9 cellular contexts compared by ENCODE assay signal in genomic region chr10:80407836-80408197, GRCh38. TPM values are rescaled to one million over a fixed set of nuclear protein-coding genes. Genes with fewer than 3 reads are reported as not detected.
DNase-seq lines count a peak whose midpoint lies in the region; ATAC-seq, FAIRE-seq and TF ChIP-seq lines count a peak whose summit lies in the region.
"Had no signal": no experiment of that assay in that cellular context is flagged by ENCODE, and none has a peak within 500 bp of the region (broad histone marks: within the 10 kb centered on the region; RNA-seq: fewer than 3 reads in every experiment).

No MANE protein-coding gene starts in this region.

- no peak for DNase-seq in T-helper 1 cell
- peak; percentile 51 to 55 for DNase-seq in stimulated activated CD8-positive, alpha-beta memory T cell treated with anti-CD3 and anti-CD28 coated beads, Interleukin-7, amount 100 ng/mL, for 4 hours (ENCODE audit: low read depth in 2 of 2)
- no peak for DNase-seq in RCC 7860 (ENCODE audit: low spot score)

- H3K4me1 ChIP-seq in mononuclear cell (ENCODE audit: insufficient read depth, low read length), result peaks cover 18% of the 10 kb centered on the region

- no peaks in the 10 kb centered on the region for H3K36me3 Mint-ChIP-seq in T-helper 1 cell treated with Interleukin-12 subunit alpha and Interleukin-12 subunit beta and Interleukin-4 antibody, amounts not matched to agents 30 μg/mL and 1 μg/mL, for 36 hours (ENCODE audit: low read depth)
- no peaks in the 10 kb centered on the region for H3K36me3 Mint-ChIP-seq in dendritic cell treated with granulocyte-macrophage colony-stimulating factor and Interleukin-4, amounts not matched to agents 40 ng/mL and 50 ng/mL, for 4 days (ENCODE audit: low read depth)

- peak overlapping the region; percentile 16 for H3K27ac Mint-ChIP-seq in T-helper 1 cell treated with Interleukin-12 subunit alpha and Interleukin-12 subunit beta and Interleukin-4 antibody, amounts not matched to agents 30 μg/mL and 1 μg/mL, for 36 hours
- H3K27ac Mint-ChIP-seq in dendritic cell treated with granulocyte-macrophage colony-stimulating factor and Interleukin-4, amounts not matched to agents 40 ng/mL and 50 ng/mL, for 4 days, result peak overlapping the region; percentile 69

- FAIRE-seq in RCC 7860 (lab: Jason Lieb, UNC), result no peak
- FAIRE-seq: islet of Langerhans had no signal

- H3K27ac ChIP-seq in VCaP, result peak overlapping the region; percentile 90

- H3K4me3 ChIP-seq in mononuclear cell (ENCODE audit: low read length), result peak overlapping the region; percentile 57

- peak; percentile 25 for ATAC-seq in HG03175 (IDR thresholded peaks at IDR 0.05; ENCODE audit: unreplicated experiment)

- peak overlapping the region; percentile 85 for H3K4me3 Mint-ChIP-seq in T-helper 1 cell treated with Interleukin-12 subunit alpha and Interleukin-12 subunit beta and Interleukin-4 antibody, amounts not matched to agents 30 μg/mL and 1 μg/mL, for 36 hours
- peak overlapping the region; percentile 73 for H3K4me3 Mint-ChIP-seq in dendritic cell treated with granulocyte-macrophage colony-stimulating factor and Interleukin-4, amounts not matched to agents 40 ng/mL and 50 ng/mL, for 4 days

- peaks cover 17% of the 10 kb centered on the region for H3K4me1 Mint-ChIP-seq in T-helper 1 cell treated with Interleukin-12 subunit alpha and Interleukin-12 subunit beta and Interleukin-4 antibody, amounts not matched to agents 30 μg/mL and 1 μg/mL, for 36 hours (ENCODE audit: low read depth)
- peaks cover 28% of the 10 kb centered on the region for H3K4me1 Mint-ChIP-seq in dendritic cell treated with granulocyte-macrophage colony-stimulating factor and Interleukin-4, amounts not matched to agents 40 ng/mL and 50 ng/mL, for 4 days (ENCODE audit: low read depth)

- no peak for TF ChIP-seq CTCF in VCaP (conservative IDR thresholded peaks at IDR 0.05)

- peaks cover 6% of the 10 kb centered on the region for H3K27me3 ChIP-seq in mononuclear cell (ENCODE audit: insufficient read depth, low read length)

- no peaks in the 10 kb centered on the region for H3K9me3 Mint-ChIP-seq in T-helper 1 cell treated with Interleukin-12 subunit alpha and Interleukin-12 subunit beta and Interleukin-4 antibody, amounts not matched to agents 30 μg/mL and 1 μg/mL, for 36 hours
- H3K9me3 Mint-ChIP-seq in dendritic cell treated with granulocyte-macrophage colony-stimulating factor and Interleukin-4, amounts not matched to agents 40 ng/mL and 50 ng/mL, for 4 days, result no peaks in the 10 kb centered on the region

- intact Hi-C loops in dendritic cell treated with granulocyte-macrophage colony-stimulating factor and Interleukin-4, amounts not matched to agents 40 ng/mL and 50 ng/mL, for 4 days (cut with micrococcal nuclease), result no loop called here

- peaks cover 17% of the 10 kb centered on the region for H3K27me3 Mint-ChIP-seq in T-helper 1 cell treated with Interleukin-12 subunit alpha and Interleukin-12 subunit beta and Interleukin-4 antibody, amounts not matched to agents 30 μg/mL and 1 μg/mL, for 36 hours (ENCODE audit: low read depth)
- H3K27me3 Mint-ChIP-seq in dendritic cell treated with granulocyte-macrophage colony-stimulating factor and Interleukin-4, amounts not matched to agents 40 ng/mL and 50 ng/mL, for 4 days, result peaks cover 45% of the 10 kb centered on the region

- H3K9me3 ChIP-seq in mononuclear cell (ENCODE audit: low read depth, low read length), result no peaks in the 10 kb centered on the region

RNA-seq across cellular contexts. Expression of gene PRXL2A, which starts 0.5 kb away (rescaled TPM):
- 3.3 TPM for total RNA-seq in mononuclear cell

RNA-seq across cellular contexts. Expression of gene TSPAN14, which starts 46.3 kb away (rescaled TPM):
- total RNA-seq in mononuclear cell, result 65.4 TPM

RNA-seq across cellular contexts. Expression of gene DYDC2, which starts 51.2 kb away (rescaled TPM):
- total RNA-seq in mononuclear cell, result not detected

RNA-seq across cellular contexts. Expression of gene DYDC1, which starts 51.3 kb away (rescaled TPM):
- total RNA-seq in mononuclear cell, result not detected

Comparison
In these comparisons a context has a peak if more than half of its experiments do, and no peak if none do; other contexts are left out.
1. DNase-seq: peak in stimulated activated CD8-positive, alpha-beta memory T cell treated with anti-CD3 and anti-CD28 coated beads, Interleukin-7, amount 100 ng/mL, for 4 hours (2 of 2); none in T-helper 1 cell (0 of 5) and RCC 7860 (single experiment).